1 cellular context compared by ENCODE assay signal in the genomic region with DNA sequence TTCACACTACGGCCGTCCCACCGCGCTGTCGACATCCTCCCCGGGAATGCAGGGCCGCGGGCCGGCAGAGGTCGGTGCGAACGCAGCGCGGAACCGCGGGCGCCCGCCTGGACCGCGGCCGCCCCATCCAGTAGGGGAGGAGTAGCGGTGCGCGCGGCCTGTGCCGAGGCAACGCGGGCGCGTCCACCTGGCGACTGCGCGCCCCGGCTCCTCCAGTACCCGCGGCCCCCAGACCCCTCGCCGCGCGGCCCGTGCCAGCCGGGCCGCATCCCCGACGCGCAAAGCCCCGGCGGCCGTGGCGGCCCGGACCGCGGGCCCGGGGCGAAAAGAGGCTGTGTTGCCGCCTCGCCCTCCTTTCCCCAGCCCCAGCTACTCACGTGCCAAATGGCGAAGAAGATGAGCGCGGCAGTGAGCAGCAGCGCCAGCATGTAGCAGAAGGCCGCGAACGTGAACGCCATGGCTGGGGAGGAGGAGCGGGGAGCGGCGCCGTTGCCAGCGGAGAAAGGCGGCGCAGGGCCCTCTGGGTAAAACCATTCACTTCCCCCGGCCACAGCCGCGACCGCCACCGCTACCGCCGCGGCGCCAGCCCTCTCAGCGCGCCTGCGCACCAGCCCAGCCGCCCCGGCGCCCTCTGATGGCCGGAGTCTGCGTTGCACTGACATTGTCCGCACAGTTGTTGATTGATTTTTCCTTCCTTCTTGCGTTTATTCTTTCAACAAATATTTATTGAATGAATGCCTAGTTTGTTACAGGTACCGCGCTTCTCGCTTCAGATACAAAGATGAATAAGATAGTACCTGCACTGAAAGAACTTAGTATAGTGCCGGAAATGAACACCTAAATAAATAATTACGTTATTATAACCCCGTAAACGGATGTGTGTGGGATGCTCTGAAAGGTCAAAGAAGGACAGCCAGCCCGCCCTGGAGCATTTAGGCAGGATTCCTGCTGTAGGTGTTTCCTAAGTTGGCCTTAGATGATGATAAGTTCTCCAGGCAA.
TF ChIP-seq lines count a peak whose summit lies in the region.

A gene (minus strand): TSS at position 505 of the 999 bp plus-strand sequence. CDS start 47 bp downstream, at position 458.

TF ChIP-seq in HepG2, 621 proteins besides CTCF, POLR2A, EP300 and RAD21 (continued from another document and continues in another):
- TF ChIP-seq, protein P1, sequence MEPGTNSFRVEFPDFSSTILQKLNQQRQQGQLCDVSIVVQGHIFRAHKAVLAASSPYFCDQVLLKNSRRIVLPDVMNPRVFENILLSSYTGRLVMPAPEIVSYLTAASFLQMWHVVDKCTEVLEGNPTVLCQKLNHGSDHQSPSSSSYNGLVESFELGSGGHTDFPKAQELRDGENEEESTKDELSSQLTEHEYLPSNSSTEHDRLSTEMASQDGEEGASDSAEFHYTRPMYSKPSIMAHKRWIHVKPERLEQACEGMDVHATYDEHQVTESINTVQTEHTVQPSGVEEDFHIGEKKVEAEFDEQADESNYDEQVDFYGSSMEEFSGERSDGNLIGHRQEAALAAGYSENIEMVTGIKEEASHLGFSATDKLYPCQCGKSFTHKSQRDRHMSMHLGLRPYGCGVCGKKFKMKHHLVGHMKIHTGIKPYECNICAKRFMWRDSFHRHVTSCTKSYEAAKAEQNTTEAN (CRISPR knock-in tag; conservative IDR thresholded peaks at IDR 0.05): 0 out of 2 replicates have a peak, but pooled peaks have one; percentile 44
- TF ChIP-seq PCBP2 (optimal IDR thresholded peaks at IDR 0.05; ENCODE audit: low read depth, low read length, poor library complexity, severe bottlenecking): no peak
- TF ChIP-seq, protein P2, sequence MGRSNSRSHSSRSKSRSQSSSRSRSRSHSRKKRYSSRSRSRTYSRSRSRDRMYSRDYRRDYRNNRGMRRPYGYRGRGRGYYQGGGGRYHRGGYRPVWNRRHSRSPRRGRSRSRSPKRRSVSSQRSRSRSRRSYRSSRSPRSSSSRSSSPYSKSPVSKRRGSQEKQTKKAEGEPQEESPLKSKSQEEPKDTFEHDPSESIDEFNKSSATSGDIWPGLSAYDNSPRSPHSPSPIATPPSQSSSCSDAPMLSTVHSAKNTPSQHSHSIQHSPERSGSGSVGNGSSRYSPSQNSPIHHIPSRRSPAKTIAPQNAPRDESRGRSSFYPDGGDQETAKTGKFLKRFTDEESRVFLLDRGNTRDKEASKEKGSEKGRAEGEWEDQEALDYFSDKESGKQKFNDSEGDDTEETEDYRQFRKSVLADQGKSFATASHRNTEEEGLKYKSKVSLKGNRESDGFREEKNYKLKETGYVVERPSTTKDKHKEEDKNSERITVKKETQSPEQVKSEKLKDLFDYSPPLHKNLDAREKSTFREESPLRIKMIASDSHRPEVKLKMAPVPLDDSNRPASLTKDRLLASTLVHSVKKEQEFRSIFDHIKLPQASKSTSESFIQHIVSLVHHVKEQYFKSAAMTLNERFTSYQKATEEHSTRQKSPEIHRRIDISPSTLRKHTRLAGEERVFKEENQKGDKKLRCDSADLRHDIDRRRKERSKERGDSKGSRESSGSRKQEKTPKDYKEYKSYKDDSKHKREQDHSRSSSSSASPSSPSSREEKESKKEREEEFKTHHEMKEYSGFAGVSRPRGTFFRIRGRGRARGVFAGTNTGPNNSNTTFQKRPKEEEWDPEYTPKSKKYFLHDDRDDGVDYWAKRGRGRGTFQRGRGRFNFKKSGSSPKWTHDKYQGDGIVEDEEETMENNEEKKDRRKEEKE (IDR thresholded peaks at IDR 0.05): no peak
- no peak for TF ChIP-seq XBP1 (CRISPR knock-in tag; IDR thresholded peaks at IDR 0.05)
- TF ChIP-seq, protein P3, sequence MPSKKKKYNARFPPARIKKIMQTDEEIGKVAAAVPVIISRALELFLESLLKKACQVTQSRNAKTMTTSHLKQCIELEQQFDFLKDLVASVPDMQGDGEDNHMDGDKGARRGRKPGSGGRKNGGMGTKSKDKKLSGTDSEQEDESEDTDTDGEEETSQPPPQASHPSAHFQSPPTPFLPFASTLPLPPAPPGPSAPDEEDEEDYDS (CRISPR knock-in tag; IDR thresholded peaks at IDR 0.05): 0 out of 2 replicates have a peak, but pooled peaks have one; percentile 58
- TF ChIP-seq BRD4 (CRISPR knock-in tag; IDR thresholded peaks at IDR 0.05): no peak
- TF ChIP-seq, protein P4, sequence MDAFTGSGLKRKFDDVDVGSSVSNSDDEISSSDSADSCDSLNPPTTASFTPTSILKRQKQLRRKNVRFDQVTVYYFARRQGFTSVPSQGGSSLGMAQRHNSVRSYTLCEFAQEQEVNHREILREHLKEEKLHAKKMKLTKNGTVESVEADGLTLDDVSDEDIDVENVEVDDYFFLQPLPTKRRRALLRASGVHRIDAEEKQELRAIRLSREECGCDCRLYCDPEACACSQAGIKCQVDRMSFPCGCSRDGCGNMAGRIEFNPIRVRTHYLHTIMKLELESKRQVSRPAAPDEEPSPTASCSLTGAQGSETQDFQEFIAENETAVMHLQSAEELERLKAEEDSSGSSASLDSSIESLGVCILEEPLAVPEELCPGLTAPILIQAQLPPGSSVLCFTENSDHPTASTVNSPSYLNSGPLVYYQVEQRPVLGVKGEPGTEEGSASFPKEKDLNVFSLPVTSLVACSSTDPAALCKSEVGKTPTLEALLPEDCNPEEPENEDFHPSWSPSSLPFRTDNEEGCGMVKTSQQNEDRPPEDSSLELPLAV (CRISPR knock-in tag; conservative IDR thresholded peaks at IDR 0.05; ENCODE audit: low read depth): no peak
- no peak for TF ChIP-seq MBD4 (IDR thresholded peaks at IDR 0.05; ENCODE audit: borderline replicate concordance, low read length)
- TF ChIP-seq RCOR2 (CRISPR knock-in tag; IDR thresholded peaks at IDR 0.05): no peak
- 0 out of 2 replicates have a peak, but pooled peaks have one; percentile 50 for TF ChIP-seq KAT8 (CRISPR knock-in tag; IDR thresholded peaks at IDR 0.05)
- TF ChIP-seq NKX3-1 (CRISPR knock-in tag; IDR thresholded peaks at IDR 0.05): no peak
- no peak for TF ChIP-seq ZNF124 (CRISPR knock-in tag; IDR thresholded peaks at IDR 0.05)
- TF ChIP-seq, protein P5, sequence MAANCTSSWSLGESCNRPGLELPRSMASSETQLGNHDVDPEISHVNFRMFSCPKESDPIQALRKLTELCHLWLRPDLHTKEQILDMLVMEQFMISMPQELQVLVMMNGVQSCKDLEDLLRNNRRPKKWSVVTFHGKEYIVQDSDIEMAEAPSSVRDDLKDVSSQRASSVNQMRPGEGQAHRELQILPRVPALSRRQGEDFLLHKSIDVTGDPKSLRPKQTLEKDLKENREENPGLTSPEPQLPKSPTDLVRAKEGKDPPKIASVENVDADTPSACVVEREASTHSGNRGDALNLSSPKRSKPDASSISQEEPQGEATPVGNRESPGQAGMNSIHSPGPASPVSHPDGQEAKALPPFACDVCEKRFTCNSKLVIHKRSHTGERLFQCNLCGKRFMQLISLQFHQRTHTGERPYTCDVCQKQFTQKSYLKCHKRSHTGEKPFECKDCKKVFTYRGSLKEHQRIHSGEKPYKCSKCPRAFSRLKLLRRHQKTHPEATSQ (CRISPR knock-in tag; IDR thresholded peaks at IDR 0.05; ENCODE audit: borderline replicate concordance): no peak
- TF ChIP-seq ZNF549 (CRISPR knock-in tag; IDR thresholded peaks at IDR 0.05): no peak
- peak; percentile 81; the same call in 1 of the 2 replicates for TF ChIP-seq KDM2A (CRISPR knock-in tag; IDR thresholded peaks at IDR 0.05; ENCODE audit: borderline replicate concordance, low read depth)
- no peak for TF ChIP-seq ZNF251 (CRISPR knock-in tag; IDR thresholded peaks at IDR 0.05)
- peak; percentile 91 for TF ChIP-seq ASH2L (IDR thresholded peaks at IDR 0.05; ENCODE audit: insufficient read length, low read depth, low read length)
- no peak for TF ChIP-seq PLRG1 (conservative IDR thresholded peaks at IDR 0.05)
- TF ChIP-seq ZFP36L1 (CRISPR knock-in tag; IDR thresholded peaks at IDR 0.05): no peak
- no peak for TF ChIP-seq ATF7 (IDR thresholded peaks at IDR 0.05)
- no peak for TF ChIP-seq ATF7 (CRISPR knock-in tag; IDR thresholded peaks at IDR 0.05)
- TF ChIP-seq, protein P6, sequence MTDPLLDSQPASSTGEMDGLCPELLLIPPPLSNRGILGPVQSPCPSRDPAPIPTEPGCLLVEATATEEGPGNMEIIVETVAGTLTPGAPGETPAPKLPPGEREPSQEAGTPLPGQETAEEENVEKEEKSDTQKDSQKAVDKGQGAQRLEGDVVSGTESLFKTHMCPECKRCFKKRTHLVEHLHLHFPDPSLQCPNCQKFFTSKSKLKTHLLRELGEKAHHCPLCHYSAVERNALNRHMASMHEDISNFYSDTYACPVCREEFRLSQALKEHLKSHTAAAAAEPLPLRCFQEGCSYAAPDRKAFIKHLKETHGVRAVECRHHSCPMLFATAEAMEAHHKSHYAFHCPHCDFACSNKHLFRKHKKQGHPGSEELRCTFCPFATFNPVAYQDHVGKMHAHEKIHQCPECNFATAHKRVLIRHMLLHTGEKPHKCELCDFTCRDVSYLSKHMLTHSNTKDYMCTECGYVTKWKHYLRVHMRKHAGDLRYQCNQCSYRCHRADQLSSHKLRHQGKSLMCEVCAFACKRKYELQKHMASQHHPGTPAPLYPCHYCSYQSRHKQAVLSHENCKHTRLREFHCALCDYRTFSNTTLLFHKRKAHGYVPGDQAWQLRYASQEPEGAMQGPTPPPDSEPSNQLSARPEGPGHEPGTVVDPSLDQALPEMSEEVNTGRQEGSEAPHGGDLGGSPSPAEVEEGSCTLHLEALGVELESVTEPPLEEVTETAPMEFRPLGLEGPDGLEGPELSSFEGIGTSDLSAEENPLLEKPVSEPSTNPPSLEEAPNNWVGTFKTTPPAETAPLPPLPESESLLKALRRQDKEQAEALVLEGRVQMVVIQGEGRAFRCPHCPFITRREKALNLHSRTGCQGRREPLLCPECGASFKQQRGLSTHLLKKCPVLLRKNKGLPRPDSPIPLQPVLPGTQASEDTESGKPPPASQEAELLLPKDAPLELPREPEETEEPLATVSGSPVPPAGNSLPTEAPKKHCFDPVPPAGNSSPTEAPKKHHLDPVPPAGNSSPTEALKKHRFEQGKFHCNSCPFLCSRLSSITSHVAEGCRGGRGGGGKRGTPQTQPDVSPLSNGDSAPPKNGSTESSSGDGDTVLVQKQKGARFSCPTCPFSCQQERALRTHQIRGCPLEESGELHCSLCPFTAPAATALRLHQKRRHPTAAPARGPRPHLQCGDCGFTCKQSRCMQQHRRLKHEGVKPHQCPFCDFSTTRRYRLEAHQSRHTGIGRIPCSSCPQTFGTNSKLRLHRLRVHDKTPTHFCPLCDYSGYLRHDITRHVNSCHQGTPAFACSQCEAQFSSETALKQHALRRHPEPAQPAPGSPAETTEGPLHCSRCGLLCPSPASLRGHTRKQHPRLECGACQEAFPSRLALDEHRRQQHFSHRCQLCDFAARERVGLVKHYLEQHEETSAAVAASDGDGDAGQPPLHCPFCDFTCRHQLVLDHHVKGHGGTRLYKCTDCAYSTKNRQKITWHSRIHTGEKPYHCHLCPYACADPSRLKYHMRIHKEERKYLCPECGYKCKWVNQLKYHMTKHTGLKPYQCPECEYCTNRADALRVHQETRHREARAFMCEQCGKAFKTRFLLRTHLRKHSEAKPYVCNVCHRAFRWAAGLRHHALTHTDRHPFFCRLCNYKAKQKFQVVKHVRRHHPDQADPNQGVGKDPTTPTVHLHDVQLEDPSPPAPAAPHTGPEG (CRISPR knock-in tag; IDR thresholded peaks at IDR 0.05): no peak
- TF ChIP-seq, protein P7, sequence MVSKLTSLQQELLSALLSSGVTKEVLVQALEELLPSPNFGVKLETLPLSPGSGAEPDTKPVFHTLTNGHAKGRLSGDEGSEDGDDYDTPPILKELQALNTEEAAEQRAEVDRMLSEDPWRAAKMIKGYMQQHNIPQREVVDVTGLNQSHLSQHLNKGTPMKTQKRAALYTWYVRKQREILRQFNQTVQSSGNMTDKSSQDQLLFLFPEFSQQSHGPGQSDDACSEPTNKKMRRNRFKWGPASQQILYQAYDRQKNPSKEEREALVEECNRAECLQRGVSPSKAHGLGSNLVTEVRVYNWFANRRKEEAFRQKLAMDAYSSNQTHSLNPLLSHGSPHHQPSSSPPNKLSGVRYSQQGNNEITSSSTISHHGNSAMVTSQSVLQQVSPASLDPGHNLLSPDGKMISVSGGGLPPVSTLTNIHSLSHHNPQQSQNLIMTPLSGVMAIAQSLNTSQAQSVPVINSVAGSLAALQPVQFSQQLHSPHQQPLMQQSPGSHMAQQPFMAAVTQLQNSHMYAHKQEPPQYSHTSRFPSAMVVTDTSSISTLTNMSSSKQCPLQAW (CRISPR knock-in tag; IDR thresholded peaks at IDR 0.05): no peak
- no peak for TF ChIP-seq ZFYVE20 (CRISPR knock-in tag; IDR thresholded peaks at IDR 0.05; ENCODE audit: borderline replicate concordance, low read depth)
- peak; percentile 51; the same call in 1 of the 2 replicates for TF ChIP-seq NRL (CRISPR knock-in tag; IDR thresholded peaks at IDR 0.05; ENCODE audit: borderline replicate concordance)
- TF ChIP-seq MTF2 (CRISPR knock-in tag; IDR thresholded peaks at IDR 0.05; ENCODE audit: borderline replicate concordance): no peak
- TF ChIP-seq, protein P8, sequence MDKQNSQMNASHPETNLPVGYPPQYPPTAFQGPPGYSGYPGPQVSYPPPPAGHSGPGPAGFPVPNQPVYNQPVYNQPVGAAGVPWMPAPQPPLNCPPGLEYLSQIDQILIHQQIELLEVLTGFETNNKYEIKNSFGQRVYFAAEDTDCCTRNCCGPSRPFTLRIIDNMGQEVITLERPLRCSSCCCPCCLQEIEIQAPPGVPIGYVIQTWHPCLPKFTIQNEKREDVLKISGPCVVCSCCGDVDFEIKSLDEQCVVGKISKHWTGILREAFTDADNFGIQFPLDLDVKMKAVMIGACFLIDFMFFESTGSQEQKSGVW (CRISPR knock-in tag; IDR thresholded peaks at IDR 0.05; ENCODE audit: borderline replicate concordance): no peak
- no peak for TF ChIP-seq ZNF496 (CRISPR knock-in tag; IDR thresholded peaks at IDR 0.05; ENCODE audit: insufficient replicate concordance)
- TF ChIP-seq ZNF737 (CRISPR knock-in tag; IDR thresholded peaks at IDR 0.05; ENCODE audit: borderline replicate concordance): no peak
- no peak for TF ChIP-seq TEAD2 (CRISPR knock-in tag; IDR thresholded peaks at IDR 0.05)
- TF ChIP-seq ZFP36L2 (CRISPR knock-in tag; IDR thresholded peaks at IDR 0.05): no peak
- TF ChIP-seq SP4 (CRISPR knock-in tag; IDR thresholded peaks at IDR 0.05): peak; percentile 71; the same call in 1 of the 2 replicates
- TF ChIP-seq SRSF1 (optimal IDR thresholded peaks at IDR 0.05; ENCODE audit: low read depth, low read length): no peak
- TF ChIP-seq, protein P9, sequence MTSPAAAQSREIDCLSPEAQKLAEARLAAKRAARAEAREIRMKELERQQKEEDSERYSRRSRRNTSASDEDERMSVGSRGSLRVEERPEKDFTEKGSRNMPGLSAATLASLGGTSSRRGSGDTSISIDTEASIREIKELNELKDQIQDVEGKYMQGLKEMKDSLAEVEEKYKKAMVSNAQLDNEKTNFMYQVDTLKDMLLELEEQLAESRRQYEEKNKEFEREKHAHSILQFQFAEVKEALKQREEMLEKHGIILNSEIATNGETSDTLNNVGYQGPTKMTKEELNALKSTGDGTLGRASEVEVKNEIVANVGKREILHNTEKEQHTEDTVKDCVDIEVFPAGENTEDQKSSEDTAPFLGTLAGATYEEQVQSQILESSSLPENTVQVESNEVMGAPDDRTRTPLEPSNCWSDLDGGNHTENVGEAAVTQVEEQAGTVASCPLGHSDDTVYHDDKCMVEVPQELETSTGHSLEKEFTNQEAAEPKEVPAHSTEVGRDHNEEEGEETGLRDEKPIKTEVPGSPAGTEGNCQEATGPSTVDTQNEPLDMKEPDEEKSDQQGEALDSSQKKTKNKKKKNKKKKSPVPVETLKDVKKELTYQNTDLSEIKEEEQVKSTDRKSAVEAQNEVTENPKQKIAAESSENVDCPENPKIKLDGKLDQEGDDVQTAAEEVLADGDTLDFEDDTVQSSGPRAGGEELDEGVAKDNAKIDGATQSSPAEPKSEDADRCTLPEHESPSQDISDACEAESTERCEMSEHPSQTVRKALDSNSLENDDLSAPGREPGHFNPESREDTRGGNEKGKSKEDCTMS (CRISPR knock-in tag; conservative IDR thresholded peaks at IDR 0.05): no peak
- no peak for TF ChIP-seq ZNF747 (CRISPR knock-in tag; IDR thresholded peaks at IDR 0.05; ENCODE audit: borderline replicate concordance)
